ENCODE assay signal across 8 cellular contexts in genomic region chr17:78040561-78041400, GRCh38.
DNase-seq lines count a peak whose midpoint lies in the region; ATAC-seq, FAIRE-seq and TF ChIP-seq lines count a peak whose summit lies in the region.

No MANE protein-coding gene starts in this region.

- H3K9me3 ChIP-seq in T-helper 17 cell (ENCODE audit: control insufficient read depth, low read length, poor library complexity, severe bottlenecking) = no peaks in the 10 kb centered on the region
- H3K9me3 ChIP-seq in kidney (ENCODE audit: control insufficient read depth in 1 of 2, low read length in 2 of 2) = no peaks in the 10 kb centered on the region

- peaks cover 3 to 5% of the 10 kb centered on the region in 2 donors for H3K36me3 ChIP-seq in kidney (ENCODE audit: control insufficient read depth in 1 of 2, insufficient read depth in 2 of 2, low read length in 2 of 2)

- no peak for FAIRE-seq in kidney (lab: Jason Lieb, UNC)

- peaks cover 33% of the 10 kb centered on the region for H3K4me1 Mint-ChIP-seq in T-helper 17 cell

- peak overlapping the region; percentile 75 to 86 for H3K27ac ChIP-seq in kidney (ENCODE audit: low read depth in 2 of 2, low read length in 2 of 2)

- H3K36me3 Mint-ChIP-seq in T-helper 17 cell (ENCODE audit: low read depth) = peaks cover 13% of the 10 kb centered on the region

- intact Hi-C loops in kidney (cut with DNase I) = no loop called here

- no peak for TF ChIP-seq CTCF in kidney (IDR thresholded peaks at IDR 0.05; ENCODE audit: borderline replicate concordance, extremely low read depth, insufficient read depth)

- H3K27ac Mint-ChIP-seq in T-helper 17 cell = peak overlapping the region; percentile 53

- H3K9ac ChIP-seq in kidney (ENCODE audit: low read length in 2 of 2) = peak overlapping the region in 1 of 2 donors; percentile 47

- peak overlapping the region; percentile 82 for H3K4me3 Mint-ChIP-seq in T-helper 17 cell

- H3K4me3 ChIP-seq in kidney (ENCODE audit: low read length in 2 of 2) = peak overlapping the region; percentile 68 to 73

- peak; percentile 75 for DNase-seq in DMS114 treated with DMSO at 0.1 percent for 48 hours (lab: John Stamatoyannopoulos, UW; ENCODE audit: unreplicated experiment)
- DNase-seq in NCI-H1092 treated with DMSO at 0.1 percent for 48 hours (lab: John Stamatoyannopoulos, UW) = peak; percentile 85
- DNase-seq in T-helper 17 cell = peak in 2 of 3 donors; percentile 14 to 19
- peak; percentile 64 to 86 for DNase-seq in T47D (ENCODE audit: low read depth in 1 of 2, low spot score in 1 of 2)
- DNase-seq in kidney = peak; percentile 79
- peak; percentile 34 for DNase-seq in stimulated activated CD8-positive, alpha-beta memory T cell treated with anti-CD3 and anti-CD28 coated beads, Interleukin-4, amount 100 ng/mL, for 48 hours

- in situ Hi-C loops in T47D (cut with HindIII; ENCODE audit: low pct_unique_long_range_greater_than_20kb, low sequenced_read_pairs) = no loop called here

- ATAC-seq in T-helper 17 cell = peak; percentile 91
- no peak for ATAC-seq in GM19023 (IDR thresholded peaks at IDR 0.05; ENCODE audit: unreplicated experiment)
- ATAC-seq in GM18519 (IDR thresholded peaks at IDR 0.05; ENCODE audit: low FRiP score, unreplicated experiment) = no peak

- H3K4me1 ChIP-seq in kidney (ENCODE audit: control insufficient read depth in 1 of 2, insufficient read depth in 1 of 2, low read depth in 1 of 2, low read length in 2 of 2) = peaks cover 0 to 3% of the 10 kb centered on the region in 2 donors

- no peaks in the 10 kb centered on the region for H3K27me3 Mint-ChIP-seq in T-helper 17 cell

Comparison
In these comparisons a context has a peak if more than half of its experiments do, and no peak if none do; other contexts are left out.
1. DNase-seq: peak in every context shown above with its lines; median percentile 85 in NCI-H1092 treated with DMSO at 0.1 percent for 48 hours; 79 in kidney; 75 in DMS114 treated with DMSO at 0.1 percent for 48 hours; 75 in T47D; 34 in stimulated activated CD8-positive, alpha-beta memory T cell treated with anti-CD3 and anti-CD28 coated beads, Interleukin-4, amount 100 ng/mL, for 48 hours; 16 in T-helper 17 cell.